In the genomic region with DNA sequence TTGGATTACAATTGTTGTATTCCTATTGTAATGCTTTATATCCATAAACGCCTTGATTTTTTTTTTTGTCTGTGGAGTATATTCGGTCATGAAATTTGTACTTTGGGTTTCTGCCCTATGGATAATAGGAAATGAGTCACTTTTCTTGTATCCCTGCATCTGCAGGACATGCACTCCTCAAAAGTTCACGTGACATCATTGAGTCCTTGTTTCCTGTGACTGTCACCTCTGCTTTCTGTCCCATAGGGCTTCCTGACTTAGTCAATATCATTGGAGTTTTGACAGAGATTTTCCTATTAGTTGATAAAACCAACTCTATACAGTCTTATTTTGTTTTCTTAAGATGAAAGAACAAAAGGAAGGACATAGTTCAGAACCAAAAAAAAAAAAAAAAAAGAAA, we compare ENCODE assay signal across 19 cellular contexts.
DNase-seq lines count a peak whose midpoint lies in the region; ATAC-seq and TF ChIP-seq lines count a peak whose summit lies in the region.
"Had no signal": no experiment of that assay in that cellular context is flagged by ENCODE, and none has a peak within 500 bp of the region (broad histone marks: within the 10 kb centered on the region; RNA-seq: fewer than 3 reads in every experiment).

No MANE protein-coding gene starts in this region.

- intact Hi-C loops in A673 (cut with micrococcal nuclease; ENCODE audit: unreplicated experiment), result no loop called here
- intact Hi-C loops in naive thymus-derived CD4-positive, alpha-beta T cell (cut with micrococcal nuclease), result no loop called here

- POLR2A ChIA-PET in A673 (lab: Charles Lee; ENCODE audit: low non-redundant PET), result no interaction called here
- POLR2A ChIA-PET in naive thymus-derived CD4-positive, alpha-beta T cell (lab: Charles Lee), result no interaction called here

- no peaks in the 10 kb centered on the region for H3K4me1 ChIP-seq in A673 (ENCODE audit: insufficient read depth, low read length, poor library complexity, severe bottlenecking)
- H3K4me1 ChIP-seq in naive thymus-derived CD4-positive, alpha-beta T cell (ENCODE audit: control insufficient read depth in 2 of 2, insufficient read depth in 2 of 2, low read length in 2 of 2), result no peaks in the 10 kb centered on the region
- H3K4me1 ChIP-seq: Caco-2, Peyer's patch had no signal

- CTCF ChIA-PET in A673 (lab: Charles Lee), result no interaction called here
- CTCF ChIA-PET in naive thymus-derived CD4-positive, alpha-beta T cell (lab: Charles Lee), result no interaction called here

- H3K4me3 ChIP-seq in fibroblast of pulmonary artery (replicated peaks; ENCODE audit: low read depth, low read length), result no peak overlapping the region
- H3K4me3 ChIP-seq in A673 (ENCODE audit: low read depth, low read length, poor library complexity, severe bottlenecking), result no peak overlapping the region
- no peak overlapping the region for H3K4me3 ChIP-seq in naive thymus-derived CD4-positive, alpha-beta T cell (ENCODE audit: low read length)
- H3K4me3 ChIP-seq: BLaER1 treated with 17β-estradiol and CSF1 and Interleukin-3, amounts not matched to agents 10 nM and 100 nM; Peyer's patch had no signal

- H3K9me3 ChIP-seq in A673 (ENCODE audit: low read depth, low read length, poor library complexity, severe bottlenecking), result no peaks in the 10 kb centered on the region
- H3K9me3 ChIP-seq in naive thymus-derived CD4-positive, alpha-beta T cell (ENCODE audit: control insufficient read depth in 2 of 3, low read length in 3 of 3), result no peaks in the 10 kb centered on the region
- H3K9me3 ChIP-seq: Caco-2 had no signal

- peak; percentile 43 for DNase-seq in HCEC 1CT
- DNase-seq in SW 1271 (lab: John Stamatoyannopoulos, UW), result peak; percentile 29 to 40
- DNase-seq in fibroblast of pulmonary artery (ENCODE audit: low read depth), result peak; percentile 83
- peak; percentile 26 for DNase-seq in non-pigmented ciliary epithelial cell (ENCODE audit: low read depth)
- no peak for DNase-seq in A673 (ENCODE audit: low spot score)
- DNase-seq in UCSD-AML1 (lab: John Stamatoyannopoulos, UW; ENCODE audit: unreplicated experiment), result no peak
- no peak for DNase-seq in naive thymus-derived CD4-positive, alpha-beta T cell
- DNase-seq: Caco-2; CD4-positive, alpha-beta memory T cell; DND-41; NCI-H1417; NCI-H1694 treated with DMSO at 0.1 percent for 48 hours; NCI-H2081 treated with DMSO at 0.1 percent for 48 hours; NCI-H2171 treated with DMSO at 0.1 percent for 48 hours; NCI-H524 treated with DMSO at 0.1 percent for 48 hours; Peyer's patch; Right ventricle myocardium superior had no signal

- no TSS peak for BruUV-seq in A673 (replicated peaks; lab: Mats Ljungman, UMichigan)

- no peaks in the 10 kb centered on the region for H3K36me3 Mint-ChIP-seq in naive thymus-derived CD4-positive, alpha-beta T cell
- H3K36me3 Mint-ChIP-seq: CD4-positive, alpha-beta memory T cell had no signal

- H3K27ac Mint-ChIP-seq in naive thymus-derived CD4-positive, alpha-beta T cell, result no peak overlapping the region
- H3K27ac Mint-ChIP-seq: CD4-positive, alpha-beta memory T cell had no signal

- ATAC-seq in naive thymus-derived CD4-positive, alpha-beta T cell, result no peak

- no peaks in the 10 kb centered on the region for H3K4me1 Mint-ChIP-seq in naive thymus-derived CD4-positive, alpha-beta T cell
- H3K4me1 Mint-ChIP-seq: CD4-positive, alpha-beta memory T cell had no signal

- no peaks in the 10 kb centered on the region for H3K36me3 ChIP-seq in A673 (ENCODE audit: insufficient read depth, low read length, poor library complexity, severe bottlenecking)
- no peaks in the 10 kb centered on the region for H3K36me3 ChIP-seq in naive thymus-derived CD4-positive, alpha-beta T cell (ENCODE audit: control insufficient read depth in 2 of 3, insufficient read depth in 3 of 3, low read length in 3 of 3)
- H3K36me3 ChIP-seq: BLaER1 treated with 17β-estradiol and CSF1 and Interleukin-3, amounts not matched to agents 10 nM and 100 nM; Peyer's patch had no signal

- peaks cover 0 to 11% (median 0%) of the 10 kb centered on the region in 11 donors for H3K9me3 Mint-ChIP-seq in naive thymus-derived CD4-positive, alpha-beta T cell

- no peaks in the 10 kb centered on the region for H3K27me3 Mint-ChIP-seq in naive thymus-derived CD4-positive, alpha-beta T cell
- H3K27me3 Mint-ChIP-seq: CD4-positive, alpha-beta memory T cell had no signal

- H3K27ac ChIP-seq in A673 (ENCODE audit: low read depth, low read length, poor library complexity, severe bottlenecking), result no peak overlapping the region
- no peak overlapping the region for H3K27ac ChIP-seq in naive thymus-derived CD4-positive, alpha-beta T cell (ENCODE audit: low read depth, low read length)
- H3K27ac ChIP-seq: BLaER1 treated with 17β-estradiol and CSF1 and Interleukin-3, amounts not matched to agents 10 nM and 100 nM; KMS-11; Peyer's patch had no signal

- TF ChIP-seq CTCF in fibroblast of pulmonary artery (IDR thresholded peaks at IDR 0.05; ENCODE audit: low read length, missing control alignments) (no peak), A673 (conservative IDR thresholded peaks at IDR 0.05; ENCODE audit: low read depth, low read length) (no peak)

- peaks cover 7% of the 10 kb centered on the region for H3K27me3 ChIP-seq in A673 (replicated peaks; ENCODE audit: insufficient read depth, low read depth, low read length, poor library complexity)
- H3K27me3 ChIP-seq in naive thymus-derived CD4-positive, alpha-beta T cell (ENCODE audit: control insufficient read depth in 2 of 2, insufficient read depth in 2 of 2, low read length in 2 of 2), result no peaks in the 10 kb centered on the region
- H3K27me3 ChIP-seq: BLaER1 treated with 17β-estradiol and CSF1 and Interleukin-3, amounts not matched to agents 10 nM and 100 nM; Peyer's patch had no signal

- H3K4me3 Mint-ChIP-seq in naive thymus-derived CD4-positive, alpha-beta T cell, result no peak overlapping the region
- H3K4me3 Mint-ChIP-seq: CD4-positive, alpha-beta memory T cell had no signal

Comparison
In these comparisons a context has a peak if more than half of its experiments do, and no peak if none do; other contexts are left out.
1. DNase-seq: peak in HCEC 1CT (single experiment), SW 1271 (2 of 2), fibroblast of pulmonary artery (single experiment) and non-pigmented ciliary epithelial cell (single experiment); none in A673 (single experiment), UCSD-AML1 (single experiment) and naive thymus-derived CD4-positive, alpha-beta T cell (0 of 9).